Comparison of ENCODE assay signal across 11 cellular contexts in genomic region chr4:189983916-189984526, GRCh38. TPM values are rescaled to one million over a fixed set of nuclear protein-coding genes. Genes with fewer than 3 reads are reported as not detected.
A peak's percentile ranks its signal among the peaks of the same experiment; 100 is the strongest.
DNase-seq lines count a peak whose midpoint lies in the region; ATAC-seq and TF ChIP-seq lines count a peak whose summit lies in the region.
"Not testable (repeated sequence)": the region's sequence is repeated elsewhere in the genome, so short reads cannot be mapped to it uniquely, and the experiment has no call there.
"Had no signal": no experiment of that assay in that cellular context is flagged by ENCODE, and none has a peak within 500 bp of the region (broad histone marks: within the 10 kb centered on the region; RNA-seq: fewer than 3 reads in every experiment).

No MANE protein-coding gene starts in this region.

- not testable (repeated sequence) for H3K36me3 ChIP-seq in H7 (replicated peaks; ENCODE audit: control insufficient read depth, insufficient read depth, low read length)

- ATAC-seq in Right ventricle myocardium inferior: not testable (repeated sequence)

- H3K27me3 Mint-ChIP-seq in chondrocyte (ENCODE audit: low read depth): not testable (repeated sequence)

- not testable (repeated sequence) for TF ChIP-seq CTCF in chondrocyte (IDR thresholded peaks at IDR 0.05)

- not testable (repeated sequence) for H3K4me3 Mint-ChIP-seq in chondrocyte (ENCODE audit: unreplicated experiment)

- H3K9me3 Mint-ChIP-seq in chondrocyte (ENCODE audit: low read depth): not testable (repeated sequence)

- H3K27ac Mint-ChIP-seq in chondrocyte (ENCODE audit: unreplicated experiment): not testable (repeated sequence)

- H3K4me1 Mint-ChIP-seq in chondrocyte (ENCODE audit: low read depth): not testable (repeated sequence)

- intact Hi-C loops in Right ventricle myocardium inferior (cut with DNase I); posterior vena cava (cut with DNase I): not testable (repeated sequence)

- H3K27me3 ChIP-seq in H7 (ENCODE audit: control insufficient read depth, insufficient read depth, low read length): not testable (repeated sequence)

- DNase-seq in H7 (peak; percentile 6), chondrocyte (ENCODE audit: low spot score) (peak; percentile 76), Right ventricle myocardium inferior (ENCODE audit: missing footprints) (peak; percentile 51), posterior vena cava (ENCODE audit: low spot score) (peak; percentile 62)

- not testable (repeated sequence) for H3K4me3 ChIP-seq in H7 (ENCODE audit: insufficient read depth, low read depth, low read length)

- not testable (repeated sequence) for H3K36me3 Mint-ChIP-seq in chondrocyte (ENCODE audit: low read depth)

RNA-seq across cellular contexts. Expression of gene FRG2, which starts 43.0 kb away (rescaled TPM):
- total RNA-seq in H7 (2014; rRNA removed; shearing (Covaris generic)): 0.18 TPM in 1 of 2 replicates, not detected in the other
- not detected in 3 replicates for total RNA-seq in chondrocyte
- total RNA-seq in Right ventricle myocardium inferior: not detected
- total RNA-seq in posterior vena cava: not detected
- total RNA-seq: A172; B cell; Calu3; CD4-positive, alpha-beta memory T cell; CD4-positive, alpha-beta T cell; CD4-positive, CD25-positive, alpha-beta regulatory T cell; CD8-positive, alpha-beta T cell had no signal

RNA-seq across cellular contexts. Expression of gene FRG1, which starts 43.3 kb away (rescaled TPM):
- 19.5 and 21.4 TPM in 2 replicates for total RNA-seq in H7 (2014; rRNA removed; shearing (Covaris generic))
- total RNA-seq in chondrocyte (29.7 to 31.5 TPM (median 30.9 TPM) in 3 replicates), Right ventricle myocardium inferior (38.4 TPM), posterior vena cava (10 to 100 TPM; 41.6 to 46.4 TPM)

Comparison
In these comparisons a context has a peak if more than half of its experiments do, and no peak if none do; other contexts are left out.
1. DNase-seq: peak in every context shown above with its lines; median percentile 76 in chondrocyte; 62 in posterior vena cava; 51 in Right ventricle myocardium inferior; 6 in H7.